ENCODE assay signal across 1 cellular context in genomic region chr15:75606711-75607684, GRCh38.
TF ChIP-seq lines count a peak whose summit lies in the region.

No MANE protein-coding gene starts in this region.

TF ChIP-seq in GM12878, 131 proteins besides CTCF, POLR2A, EP300 and RAD21:
- peak; percentile 21; the same call in 1 of the 2 replicates for TF ChIP-seq RUNX3 (IDR thresholded peaks at IDR 0.05; ENCODE audit: low read length)
- TF ChIP-seq, protein P1, sequence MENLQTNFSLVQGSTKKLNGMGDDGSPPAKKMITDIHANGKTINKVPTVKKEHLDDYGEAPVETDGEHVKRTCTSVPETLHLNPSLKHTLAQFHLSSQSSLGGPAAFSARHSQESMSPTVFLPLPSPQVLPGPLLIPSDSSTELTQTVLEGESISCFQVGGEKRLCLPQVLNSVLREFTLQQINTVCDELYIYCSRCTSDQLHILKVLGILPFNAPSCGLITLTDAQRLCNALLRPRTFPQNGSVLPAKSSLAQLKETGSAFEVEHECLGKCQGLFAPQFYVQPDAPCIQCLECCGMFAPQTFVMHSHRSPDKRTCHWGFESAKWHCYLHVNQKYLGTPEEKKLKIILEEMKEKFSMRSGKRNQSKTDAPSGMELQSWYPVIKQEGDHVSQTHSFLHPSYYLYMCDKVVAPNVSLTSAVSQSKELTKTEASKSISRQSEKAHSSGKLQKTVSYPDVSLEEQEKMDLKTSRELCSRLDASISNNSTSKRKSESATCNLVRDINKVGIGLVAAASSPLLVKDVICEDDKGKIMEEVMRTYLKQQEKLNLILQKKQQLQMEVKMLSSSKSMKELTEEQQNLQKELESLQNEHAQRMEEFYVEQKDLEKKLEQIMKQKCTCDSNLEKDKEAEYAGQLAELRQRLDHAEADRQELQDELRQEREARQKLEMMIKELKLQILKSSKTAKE (IDR thresholded peaks at IDR 0.05; ENCODE audit: low read depth, poor library complexity, severe bottlenecking) = no peak
- TF ChIP-seq TCF12 (IDR thresholded peaks at IDR 0.05; ENCODE audit: low read depth, low read length) = no peak
- no peak for TF ChIP-seq SMAD1 (IDR thresholded peaks at IDR 0.05; ENCODE audit: low read depth, partially characterized antibody)
